ENCODE assay signal across 28 cellular contexts in genomic region chr9:137433916-137434431, GRCh38. TPM values are rescaled to one million over a fixed set of nuclear protein-coding genes. Genes with fewer than 3 reads are reported as not detected.
"Had no signal": no experiment of that assay in that cellular context is flagged by ENCODE, and none has a peak within 500 bp of the region (broad histone marks: within the 10 kb centered on the region; RNA-seq: fewer than 3 reads in every experiment).

No MANE protein-coding gene starts in this region.

- H3K27ac ChIP-seq: ascending aorta, brain microvascular endothelial cell, thyroid gland, VCaP had no signal

- ATAC-seq: activated CD4-positive, CD25-positive, alpha-beta regulatory T cell treated with anti-CD3 and anti-CD28 coated beads, Interleukin-2, amount 50 U/mL, for 24 hours; esophagus mucosa; T-cell had no signal

- DNase-seq: activated CD4-positive, alpha-beta memory T cell treated with anti-CD3 and anti-CD28 coated beads, Interleukin-2, amount 10 ng/mL, durations not matched to agents 7 days and 5 days; activated CD4-positive, alpha-beta T cell treated with anti-CD3 and anti-CD28 coated beads, Interleukin-2, amount 10 ng/mL, durations not matched to agents 24 days and 14 days; activated gamma-delta T cell; activated naive CD4-positive, alpha-beta T cell treated with anti-CD3 and anti-CD28 coated beads, Interleukin-2, amount 50 U/mL, for 16 hours; brain microvascular endothelial cell; central memory CD4-positive, alpha-beta T cell; effector memory CD4-positive, alpha-beta T cell; foreskin melanocyte; glutamatergic neuron; hippocampal formation; kidney glomerular epithelial cell; naive B cell; occipital lobe; stimulated activated CD4-positive, alpha-beta T cell treated with anti-CD3 and anti-CD28 coated beads, Interleukin-1b, Interleukin-23, amount 100 ng/mL, for 48 hours; substantia nigra; T-cell; thyroid gland had no signal

- H3K4me3 ChIP-seq: ascending aorta, thyroid gland had no signal

- H3K9me3 ChIP-seq: ascending aorta, thyroid gland had no signal

- H3K27me3 ChIP-seq: ascending aorta, brain microvascular endothelial cell, thyroid gland had no signal

- FAIRE-seq: colon had no signal

- H3K36me3 ChIP-seq: ascending aorta, brain microvascular endothelial cell, thyroid gland had no signal

RNA-seq across cellular contexts. Expression of gene ENTPD8, which starts 7.2 kb away (rescaled TPM):
- total RNA-seq: activated CD4-positive, alpha-beta memory T cell treated with anti-CD3 and anti-CD28 coated beads, Interleukin-2, amount 10 ng/mL, durations not matched to agents 7 days and 5 days; activated CD4-positive, alpha-beta T cell treated with anti-CD3 and anti-CD28 coated beads, Interleukin-2, amount 10 ng/mL, durations not matched to agents 24 days and 14 days; activated T-helper 1 cell treated with anti-CD3 and anti-CD28 coated beads, Interleukin-12 subunit alpha, Interleukin-12 subunit beta, Interleukin-2, Interleukin-4 antibody, amounts not matched to agents 30 ng/mL and 10 ng/mL and 1 ng/mL, durations not matched to agents 14 hours and 24 hours and 36 hours; ascending aorta; esophagus mucosa; lower leg skin; mesenteric fat pad; skeletal muscle tissue; T-cell; ureter had no signal
- polyA plus RNA-seq: neural cell had no signal
